ENCODE assay signal across 21 cellular contexts in the genomic region with DNA sequence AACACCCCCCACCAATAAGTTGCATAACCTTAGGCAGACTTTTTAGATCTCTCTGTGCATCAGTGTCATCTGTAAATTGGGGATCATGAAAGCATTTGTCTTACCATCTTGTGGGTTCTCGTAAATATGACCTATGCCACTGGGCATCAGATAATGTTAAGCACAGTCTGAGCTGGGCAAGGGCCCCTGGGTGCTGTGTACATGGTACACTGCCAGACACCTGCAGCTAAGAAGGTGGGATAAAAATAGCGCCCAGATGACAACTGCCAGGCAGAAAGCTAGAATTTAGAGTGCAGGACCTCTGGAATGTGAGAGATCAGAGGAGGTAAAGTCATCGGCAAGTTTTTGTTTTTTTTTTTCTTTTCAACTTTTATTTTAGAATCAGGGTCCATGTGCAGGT. TPM values are rescaled to one million over a fixed set of nuclear protein-coding genes. Genes with fewer than 3 reads are reported as not detected.
A peak's percentile ranks its signal among the peaks of the same experiment; 100 is the strongest.
DNase-seq lines count a peak whose midpoint lies in the region; ATAC-seq and TF ChIP-seq lines count a peak whose summit lies in the region.
"Had no signal": no experiment of that assay in that cellular context is flagged by ENCODE, and none has a peak within 500 bp of the region (broad histone marks: within the 10 kb centered on the region; RNA-seq: fewer than 3 reads in every experiment).

No MANE protein-coding gene starts in this region.

- no peaks in the 10 kb centered on the region for H3K9me3 Mint-ChIP-seq in memory B cell
- H3K9me3 Mint-ChIP-seq: CD8-positive, alpha-beta T cell had no signal

- no peak overlapping the region for H3K4me3 ChIP-seq in right atrium auricular region
- H3K4me3 ChIP-seq: BLaER1, GM12878 had no signal

- no peak overlapping the region for H3K27ac ChIP-seq in right atrium auricular region
- H3K27ac ChIP-seq: 22Rv1, BLaER1 had no signal

- no peaks in the 10 kb centered on the region for H3K27me3 Mint-ChIP-seq in memory B cell

- peak; percentile 47 for ATAC-seq in Right ventricle myocardium superior (ENCODE audit: poor library complexity)
- ATAC-seq in memory B cell (ENCODE audit: low read depth), result no peak
- ATAC-seq: CD8-positive, alpha-beta T cell; HCT116; HepG2 had no signal

- peak overlapping the region; percentile 14 for H3K27ac Mint-ChIP-seq in memory B cell
- H3K27ac Mint-ChIP-seq: CD8-positive, alpha-beta T cell; HFFc6 had no signal

- no peaks in the 10 kb centered on the region for H3K9me3 ChIP-seq in right atrium auricular region
- H3K9me3 ChIP-seq: BLaER1 had no signal

- H3K36me3 Mint-ChIP-seq in memory B cell, result peaks cover 3% of the 10 kb centered on the region
- H3K36me3 Mint-ChIP-seq: CD8-positive, alpha-beta T cell had no signal

- DNase-seq in Right ventricle myocardium superior, result no peak
- no peak for DNase-seq in right atrium auricular region (ENCODE audit: low spot score)
- peak; percentile 7 for DNase-seq in RPMI8226
- DNase-seq in memory B cell (ENCODE audit: low spot score in 2 of 2), result no peak
- DNase-seq in 8988T, result no peak
- no peak for DNase-seq in glomerular visceral epithelial cell (ENCODE audit: extremely low spot score)
- DNase-seq in NCI-H2196 (lab: John Stamatoyannopoulos, UW; ENCODE audit: unreplicated experiment), result no peak
- DNase-seq: CD8-positive, alpha-beta T cell; DMS 273 treated with DMSO at 0.1 percent for 48 hours; DMS53; DND-41; EL; GOT3; H7; HFFc6 had no signal

- H3K36me3 ChIP-seq in right atrium auricular region, result no peaks in the 10 kb centered on the region
- H3K36me3 ChIP-seq: BLaER1 had no signal

- no peak for TF ChIP-seq CTCF in right atrium auricular region (IDR thresholded peaks at IDR 0.05)

- peaks cover 33% of the 10 kb centered on the region for H3K4me1 Mint-ChIP-seq in memory B cell

- intact Hi-C loops in Right ventricle myocardium superior (cut with DNase I), result no loop called here

- H3K4me1 ChIP-seq in right atrium auricular region, result peaks cover 0 to 31% of the 10 kb centered on the region in 2 donors
- H3K4me1 ChIP-seq: BLaER1 had no signal

- no peak overlapping the region for H3K4me3 Mint-ChIP-seq in memory B cell
- H3K4me3 Mint-ChIP-seq: CD8-positive, alpha-beta T cell; HFFc6 had no signal

- no peaks in the 10 kb centered on the region for H3K27me3 ChIP-seq in right atrium auricular region
- H3K27me3 ChIP-seq: BLaER1 had no signal

RNA-seq across cellular contexts. Expression of gene CYRIA, which starts 53.8 kb away (rescaled TPM):
- 3.9 TPM for total RNA-seq in Right ventricle myocardium superior
- 1 to 10 TPM; 1.7 to 2.8 TPM for total RNA-seq in right atrium auricular region
- total RNA-seq: G401, HepG2, HFFc6 had no signal
